In genomic region chr14:91297081-91297711, GRCh38 we compare ENCODE assay signal across 2 cellular contexts.
TF ChIP-seq lines count a peak whose summit lies in the region.

No MANE protein-coding gene starts in this region.

TF ChIP-seq in HEK293, 187 proteins besides CTCF, POLR2A, EP300 and RAD21:
- TF ChIP-seq ZNF768 (tag by site-specific recombination; IDR thresholded peaks at IDR 0.05) (0 out of 2 replicates have a peak, but pooled peaks have one; percentile 45), HOXA7 (CRISPR knock-in tag; IDR thresholded peaks at IDR 0.05; ENCODE audit: borderline replicate concordance) (no peak), ZNF223 (tag by site-specific recombination; IDR thresholded peaks at IDR 0.05) (no peak), ZNF391 (tag by site-specific recombination; IDR thresholded peaks at IDR 0.05; ENCODE audit: borderline replicate concordance, low read depth) (no peak), KLF9 (tag by site-specific recombination; IDR thresholded peaks at IDR 0.05; ENCODE audit: low read depth) (no peak), ZNF404 (tag by site-specific recombination; IDR thresholded peaks at IDR 0.05) (no peak), ZBTB10 (tag by site-specific recombination; IDR thresholded peaks at IDR 0.05) (no peak)

TF ChIP-seq in GM12878, 131 proteins besides CTCF, POLR2A, EP300 and RAD21:
- TF ChIP-seq RFX5 (IDR thresholded peaks at IDR 0.05; ENCODE audit: low read depth, low read length) (no peak), IKZF2 (IDR thresholded peaks at IDR 0.05) (no peak), CEBPZ (IDR thresholded peaks at IDR 0.05; ENCODE audit: low read depth, low read length) (no peak), E4F1 (IDR thresholded peaks at IDR 0.05; ENCODE audit: borderline replicate concordance, partially characterized antibody) (no peak), ZBTB33 (IDR thresholded peaks at IDR 0.05) (no peak), LARP7 (IDR thresholded peaks at IDR 0.05) (no peak), MTA3 (IDR thresholded peaks at IDR 0.05; ENCODE audit: borderline replicate concordance, low read length) (no peak), IRF5 (IDR thresholded peaks at IDR 0.05; ENCODE audit: borderline replicate concordance) (no peak), TCF7 (IDR thresholded peaks at IDR 0.05; ENCODE audit: borderline replicate concordance) (no peak)
